8 cellular contexts compared by ENCODE assay signal in genomic region chr1:117339866-117340357, GRCh38. TPM values are rescaled to one million over a fixed set of nuclear protein-coding genes. Genes with fewer than 3 reads are reported as not detected.
A peak's percentile ranks its signal among the peaks of the same experiment; 100 is the strongest.
DNase-seq lines count a peak whose midpoint lies in the region; ATAC-seq and TF ChIP-seq lines count a peak whose summit lies in the region.

No MANE protein-coding gene starts in this region.

- ATAC-seq in left ventricle myocardium superior (peak; percentile 62), GM21526 (IDR thresholded peaks at IDR 0.05; ENCODE audit: low FRiP score, unreplicated experiment) (no peak), HG02884 (IDR thresholded peaks at IDR 0.05; ENCODE audit: unreplicated experiment) (no peak)

- intact Hi-C loops in left ventricle myocardium superior (cut with micrococcal nuclease), result no loop called here

- POLR2A ChIA-PET in HEK293T (lab: Yijun Ruan, JAX), result interaction anchor here (0.6 to 2.2 kb wide), 6 partner anchors 11 to 280 kb away, joined by 3 to 11 read pairs (median 4); partner anchors contain the start of genes MAN1A2 and TTF2

- CTCF ChIA-PET in HEK293T (lab: Yijun Ruan, JAX), result interaction anchor here (0.6 kb wide), 2 partner anchors 29 to 30 kb away, joined by 3 read pairs; no protein-coding TSS in a partner anchor

- peak; percentile 44 for DNase-seq in AG20443 (ENCODE audit: low spot score)
- peak; percentile 78 for DNase-seq in HEK293T (ENCODE audit: extremely low spot score)
- DNase-seq in SKM-1 treated with dmso at 0.1 percent for 144 hours (lab: John Stamatoyannopoulos, UW; ENCODE audit: unreplicated experiment), result peak; percentile 54
- DNase-seq in left ventricle myocardium superior, result no peak
- DNase-seq in stromal cell of bone marrow (ENCODE audit: low read depth), result peak; percentile 2
- DNase-seq in amniotic stem cell (lab: John Stamatoyannopoulos, UW), result no peak

TF ChIP-seq in HEK293T, 16 proteins besides CTCF, POLR2A, EP300 and RAD21:
- no peak for TF ChIP-seq NFRKB (IDR thresholded peaks at IDR 0.05)
- TF ChIP-seq L3MBTL2 (conservative IDR thresholded peaks at IDR 0.05), result peak; percentile 89
- TF ChIP-seq SUZ12 (IDR thresholded peaks at IDR 0.05), result no peak
- peak; percentile 59 for TF ChIP-seq ELF4 (IDR thresholded peaks at IDR 0.05)
- TF ChIP-seq SP1 (IDR thresholded peaks at IDR 0.05), result no peak
- TF ChIP-seq ARNT (IDR thresholded peaks at IDR 0.05), result no peak
- TF ChIP-seq HDGF (IDR thresholded peaks at IDR 0.05; ENCODE audit: borderline replicate concordance), result no peak
- peak; percentile 45; the same call in 1 of the 2 replicates for TF ChIP-seq PKNOX1 (IDR thresholded peaks at IDR 0.05)
- no peak for TF ChIP-seq FOXA1 (IDR thresholded peaks at IDR 0.05)
- TF ChIP-seq LEF1 (IDR thresholded peaks at IDR 0.05; ENCODE audit: borderline replicate concordance), result no peak
- TF ChIP-seq FOXM1 (IDR thresholded peaks at IDR 0.05; ENCODE audit: borderline replicate concordance), result no peak
- TF ChIP-seq BHLHE40 (IDR thresholded peaks at IDR 0.05; ENCODE audit: borderline replicate concordance), result no peak
- 0 out of 2 replicates have a peak, but pooled peaks have one; percentile 12 for TF ChIP-seq CTBP1 (IDR thresholded peaks at IDR 0.05; ENCODE audit: borderline replicate concordance)
- TF ChIP-seq FOXK2 (IDR thresholded peaks at IDR 0.05), result no peak
- no peak for TF ChIP-seq TARDBP (IDR thresholded peaks at IDR 0.05)
- TF ChIP-seq ZNF384 (IDR thresholded peaks at IDR 0.05), result no peak
TF ChIP-seq in HEK293T: peak in this region for 4.

RNA-seq across cellular contexts. Expression of gene MAN1A2, which starts 27.3 kb away (rescaled TPM):
- 24.0 TPM for total RNA-seq in left ventricle myocardium superior

Comparison
In these comparisons a context has a peak if more than half of its experiments do, and no peak if none do; other contexts are left out.
1. DNase-seq: peak in AG20443 (single experiment), HEK293T (single experiment), SKM-1 treated with dmso at 0.1 percent for 144 hours (single experiment) and stromal cell of bone marrow (single experiment); none in left ventricle myocardium superior (single experiment) and amniotic stem cell (single experiment).